ENCODE assay signal across 13 cellular contexts in the genomic region with DNA sequence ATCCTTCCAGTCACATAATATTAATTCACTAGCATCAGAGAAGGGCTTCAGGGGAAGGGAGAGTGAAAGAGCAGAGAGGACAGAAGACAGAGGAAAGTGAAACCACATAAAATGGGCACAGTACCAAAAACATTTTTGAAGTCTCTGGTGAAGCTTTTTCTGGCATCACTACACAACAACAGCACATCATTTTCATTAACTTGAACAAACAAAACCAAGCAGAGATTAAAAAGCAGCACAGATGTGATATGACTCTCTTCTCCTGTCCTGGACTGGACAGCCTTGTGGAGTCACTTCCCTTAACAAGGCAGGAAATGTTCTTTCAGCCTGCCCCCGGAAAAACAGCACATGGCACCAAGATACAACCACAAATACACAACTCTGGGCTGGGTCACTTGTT.
A peak's percentile ranks its signal among the peaks of the same experiment; 100 is the strongest.
DNase-seq lines count a peak whose midpoint lies in the region; ATAC-seq and TF ChIP-seq lines count a peak whose summit lies in the region.
"Had no signal": no experiment of that assay in that cellular context is flagged by ENCODE, and none has a peak within 500 bp of the region (broad histone marks: within the 10 kb centered on the region; RNA-seq: fewer than 3 reads in every experiment).

No MANE protein-coding gene starts in this region.

- TF ChIP-seq CTCF in Loucy (conservative IDR thresholded peaks at IDR 0.05; ENCODE audit: low read length): no peak
- TF ChIP-seq CTCF in lower lobe of right lung (IDR thresholded peaks at IDR 0.05): no peak
- TF ChIP-seq CTCF in spleen (IDR thresholded peaks at IDR 0.05 in 8 of 11, conservative IDR thresholded peaks at IDR 0.05 in 3 of 11): no peak
- TF ChIP-seq CTCF in GM20000 (IDR thresholded peaks at IDR 0.05; ENCODE audit: extremely low read depth, missing control alignments): no peak

- ATAC-seq in lower lobe of right lung: peak; percentile 57 to 70

- DNase-seq in AG20443 (ENCODE audit: low spot score): peak; percentile 12
- peak; percentile 53 for DNase-seq in dedifferentiated amniotic fluid mesenchymal stem cell (ENCODE audit: extremely low spot score)
- DNase-seq in lower lobe of right lung: no peak
- no peak for DNase-seq in AML-193 (lab: John Stamatoyannopoulos, UW)
- DNase-seq in HT-29 (ENCODE audit: low spot score): no peak
- DNase-seq in spleen: no peak
- no peak for DNase-seq in GM20000 (ENCODE audit: low spot score)
- DNase-seq: glutamatergic neuron, midbrain, NCI-H1694 treated with DMSO at 0.1 percent for 48 hours, T1000 had no signal

- H3K27ac ChIP-seq in lower lobe of right lung (peak overlapping the region; percentile 60), spleen (peak overlapping the region in 1 of 8 donors; percentile 24)
- H3K27ac ChIP-seq: ascending aorta had no signal

- peak overlapping the region; percentile 54 for H3K4me2 ChIP-seq in Loucy (ENCODE audit: low read depth, low read length, poor library complexity, severe bottlenecking)

- no peaks in the 10 kb centered on the region for H4K20me1 ChIP-seq in Loucy (ENCODE audit: insufficient read depth, low read length, poor library complexity, severe bottlenecking)

- H3K4me1 ChIP-seq in Loucy (ENCODE audit: insufficient read depth, low read length, poor library complexity, severe bottlenecking): peaks cover 33% of the 10 kb centered on the region
- H3K4me1 ChIP-seq in lower lobe of right lung: no peaks in the 10 kb centered on the region
- no peaks in the 10 kb centered on the region for H3K4me1 ChIP-seq in spleen
- H3K4me1 ChIP-seq: ascending aorta had no signal

- H3F3A ChIP-seq in Loucy (ENCODE audit: low read depth): no peaks in the 10 kb centered on the region

- TF ChIP-seq POLR2A in spleen (IDR thresholded peaks at IDR 0.05): no peak

- peak overlapping the region; percentile 37 for H2AFZ ChIP-seq in Loucy (ENCODE audit: low read length)

- no peaks in the 10 kb centered on the region for H3K9me2 ChIP-seq in Loucy (replicated peaks; ENCODE audit: low read depth, low read length)

- peak overlapping the region; percentile 18 for H3K4me3 ChIP-seq in Loucy (ENCODE audit: low read length, poor library complexity, severe bottlenecking)
- no peak overlapping the region for H3K4me3 ChIP-seq in lower lobe of right lung
- no peak overlapping the region for H3K4me3 ChIP-seq in spleen
- H3K4me3 ChIP-seq: ascending aorta had no signal

- H3K9ac ChIP-seq in Loucy (ENCODE audit: low read depth, low read length, poor library complexity, severe bottlenecking): peak overlapping the region; percentile 26

- no peaks in the 10 kb centered on the region for H3K79me2 ChIP-seq in Loucy (ENCODE audit: insufficient read depth, low read length)

- H3K36me3 ChIP-seq in Loucy (ENCODE audit: insufficient read depth, low read length) (no peaks in the 10 kb centered on the region), lower lobe of right lung (no peaks in the 10 kb centered on the region), spleen (no peaks in the 10 kb centered on the region)
- H3K36me3 ChIP-seq: ascending aorta had no signal

- intact Hi-C loops in lower lobe of right lung (cut with DNase I) (no loop called here), spleen (cut with DNase I; ENCODE audit: low total_unique reads) (no loop called here)

- H3K9me3 ChIP-seq in Loucy (ENCODE audit: insufficient read depth, low read depth, low read length) (no peaks in the 10 kb centered on the region), lower lobe of right lung (no peaks in the 10 kb centered on the region), spleen (no peaks in the 10 kb centered on the region)
- H3K9me3 ChIP-seq: ascending aorta had no signal

- 0 to 33% (median 6%) methylated on average over 1 of the region's 1 CpG for WGBS in spleen, 5 donors

- H3K27me3 ChIP-seq in Loucy (ENCODE audit: insufficient read depth, low read length, poor library complexity, severe bottlenecking) (no peaks in the 10 kb centered on the region), lower lobe of right lung (ENCODE audit: low read depth) (no peaks in the 10 kb centered on the region), spleen (replicated peaks in 1 of 7) (no peaks in the 10 kb centered on the region)
- H3K27me3 ChIP-seq: ascending aorta had no signal

Comparison
In these comparisons a context has a peak if more than half of its experiments do, and no peak if none do; other contexts are left out.
1. DNase-seq: peak in AG20443 (single experiment) and dedifferentiated amniotic fluid mesenchymal stem cell (single experiment); none in lower lobe of right lung (single experiment), AML-193 (0 of 2), HT-29 (single experiment), spleen (single experiment) and GM20000 (single experiment).